6 cellular contexts compared by ENCODE assay signal in the genomic region with DNA sequence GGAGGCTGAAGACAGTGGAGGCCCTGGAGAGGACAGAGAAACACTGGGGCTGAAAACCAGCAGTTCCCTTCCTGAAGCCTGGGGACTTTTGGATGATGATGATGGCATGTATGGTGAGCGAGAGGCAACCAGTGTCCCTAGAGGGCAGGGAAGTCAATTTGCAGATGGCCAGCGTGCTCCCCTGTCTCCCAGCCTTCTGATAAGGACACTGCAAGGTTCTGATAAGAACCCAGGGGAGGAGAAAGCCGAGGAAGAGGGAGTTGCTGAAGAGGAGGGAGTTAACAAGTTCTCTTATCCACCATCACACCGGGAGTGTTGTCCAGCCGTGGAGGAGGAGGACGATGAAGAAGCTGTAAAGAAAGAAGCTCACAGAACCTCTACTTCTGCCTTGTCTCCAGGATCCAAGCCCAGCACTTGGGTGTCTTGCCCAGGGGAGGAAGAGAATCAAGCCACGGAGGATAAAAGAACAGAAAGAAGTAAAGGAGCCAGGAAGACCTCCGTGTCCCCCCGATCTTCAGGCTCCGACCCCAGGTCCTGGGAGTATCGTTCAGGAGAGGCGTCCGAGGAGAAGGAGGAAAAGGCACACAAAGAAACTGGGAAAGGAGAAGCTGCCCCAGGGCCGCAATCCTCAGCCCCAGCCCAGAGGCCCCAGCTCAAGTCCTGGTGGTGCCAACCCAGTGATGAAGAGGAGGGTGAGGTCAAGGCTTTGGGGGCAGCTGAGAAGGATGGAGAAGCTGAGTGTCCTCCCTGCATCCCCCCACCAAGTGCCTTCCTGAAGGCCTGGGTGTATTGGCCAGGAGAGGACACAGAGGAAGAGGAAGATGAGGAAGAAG. TPM values are rescaled to one million over a fixed set of nuclear protein-coding genes. Genes with fewer than 3 reads are reported as not detected.
DNase-seq lines count a peak whose midpoint lies in the region; ATAC-seq and TF ChIP-seq lines count a peak whose summit lies in the region.

No MANE protein-coding gene starts in this region.

- intact Hi-C loops in activated T-helper 2 cell treated with anti-CD3 and anti-CD28 coated beads, Interferon-gamma antibody, Interleukin-2, Interleukin-4, amounts not matched to agents 10 μg/mL and 5 μg/mL and 100 μg/mL, durations not matched to agents 14 hours and 24 hours and 36 hours (cut with micrococcal nuclease) = loop anchor here (1.0 to 5.0 kb wide), 2 partner anchors 92 to 551 kb away; a partner anchor contains a TSS
- intact Hi-C loops in right lobe of liver (cut with DNase I) = no loop called here

- peaks cover 54% of the 10 kb centered on the region for H3K36me3 Mint-ChIP-seq in activated T-helper 2 cell treated with anti-CD3 and anti-CD28 coated beads, Interferon-gamma antibody, Interleukin-2, Interleukin-4, amounts not matched to agents 10 μg/mL and 5 μg/mL and 100 μg/mL, durations not matched to agents 14 hours and 24 hours and 36 hours (ENCODE audit: low read depth)

- no peaks in the 10 kb centered on the region for H3K9me3 Mint-ChIP-seq in activated T-helper 2 cell treated with anti-CD3 and anti-CD28 coated beads, Interferon-gamma antibody, Interleukin-2, Interleukin-4, amounts not matched to agents 10 μg/mL and 5 μg/mL and 100 μg/mL, durations not matched to agents 14 hours and 24 hours and 36 hours

- H3K36me3 ChIP-seq in right lobe of liver = peaks cover 0 to 28% (median 6%) of the 10 kb centered on the region in 4 donors

- H3K4me1 ChIP-seq in right lobe of liver = peaks cover 0 to 25% (median 9%) of the 10 kb centered on the region in 4 donors

- H3K4me3 Mint-ChIP-seq in activated T-helper 2 cell treated with anti-CD3 and anti-CD28 coated beads, Interferon-gamma antibody, Interleukin-2, Interleukin-4, amounts not matched to agents 10 μg/mL and 5 μg/mL and 100 μg/mL, durations not matched to agents 14 hours and 24 hours and 36 hours (ENCODE audit: low read depth) = peak overlapping the region; percentile 94

- no peaks in the 10 kb centered on the region for H3K27me3 Mint-ChIP-seq in activated T-helper 2 cell treated with anti-CD3 and anti-CD28 coated beads, Interferon-gamma antibody, Interleukin-2, Interleukin-4, amounts not matched to agents 10 μg/mL and 5 μg/mL and 100 μg/mL, durations not matched to agents 14 hours and 24 hours and 36 hours (ENCODE audit: low read depth)

- peak overlapping the region; percentile 75 for H3K4me3 ChIP-seq in GM12864 (ENCODE audit: low read depth, low read length)
- H3K4me3 ChIP-seq in right lobe of liver = peak overlapping the region; percentile 73 to 95 (median 92)

- H3K4me1 Mint-ChIP-seq in activated T-helper 2 cell treated with anti-CD3 and anti-CD28 coated beads, Interferon-gamma antibody, Interleukin-2, Interleukin-4, amounts not matched to agents 10 μg/mL and 5 μg/mL and 100 μg/mL, durations not matched to agents 14 hours and 24 hours and 36 hours (ENCODE audit: low read depth) = peaks cover 43% of the 10 kb centered on the region

- ATAC-seq in right lobe of liver = peak in 1 of 4 donors; percentile 0
- ATAC-seq in HG02938 (IDR thresholded peaks at IDR 0.05; ENCODE audit: unreplicated experiment) = no peak
- no peak for ATAC-seq in GM21528 (IDR thresholded peaks at IDR 0.05; ENCODE audit: low FRiP score, unreplicated experiment)

- DNase-seq in GM12864 (ENCODE audit: low read depth) (no peak), right lobe of liver (no peak), SIG-M5 treated with dmso at 0.1 percent for 504 hours (lab: John Stamatoyannopoulos, UW; ENCODE audit: unreplicated experiment) (no peak)
- peak; percentile 25 for DNase-seq in activated T-helper 2 cell treated with anti-CD3 and anti-CD28 coated beads, Interferon-gamma antibody, Interleukin-2, Interleukin-4, amounts not matched to agents 10 μg/mL and 5 μg/mL and 100 μg/mL, durations not matched to agents 14 hours and 24 hours and 36 hours (ENCODE audit: low spot score)

- no peak for TF ChIP-seq CTCF in GM12864 (IDR thresholded peaks at IDR 0.05; ENCODE audit: low read depth, low read length, missing control alignments)
- no peak for TF ChIP-seq CTCF in right lobe of liver (IDR thresholded peaks at IDR 0.05)

- peak overlapping the region; percentile 99 for H3K27ac Mint-ChIP-seq in activated T-helper 2 cell treated with anti-CD3 and anti-CD28 coated beads, Interferon-gamma antibody, Interleukin-2, Interleukin-4, amounts not matched to agents 10 μg/mL and 5 μg/mL and 100 μg/mL, durations not matched to agents 14 hours and 24 hours and 36 hours

- peak overlapping the region; percentile 99 to 100 (median 100) for H3K27ac ChIP-seq in right lobe of liver

- WGBS in right lobe of liver (ENCODE audit: insufficient coverage, low coverage, low lambda C conversion rate, missing lambda C conversion rate) = 57% methylated on average over 11 of the region's 14 CpGs

- TF ChIP-seq POLR2A in right lobe of liver (IDR thresholded peaks at IDR 0.05) = no peak

- no peaks in the 10 kb centered on the region for H3K9me3 ChIP-seq in right lobe of liver

- H3K27me3 ChIP-seq in right lobe of liver = no peaks in the 10 kb centered on the region

RNA-seq across cellular contexts. Expression of a gene that starts 1.5 kb away (rescaled TPM):
- 30.8 and 31.8 TPM in 2 replicates for total RNA-seq in activated T-helper 2 cell treated with anti-CD3 and anti-CD28 coated beads, Interferon-gamma antibody, Interleukin-2, Interleukin-4, amounts not matched to agents 10 μg/mL and 5 μg/mL and 100 μg/mL, durations not matched to agents 14 hours and 24 hours and 36 hours
- total RNA-seq in right lobe of liver = 10 to 100 TPM in 4 of 6 experiments, 1 to 10 TPM in 2; 4.5 to 25.6 (median 12.2) TPM

RNA-seq across cellular contexts. Expression of a gene that starts 5.3 kb away (rescaled TPM):
- 1.6 and 2.2 TPM in 2 replicates for total RNA-seq in activated T-helper 2 cell treated with anti-CD3 and anti-CD28 coated beads, Interferon-gamma antibody, Interleukin-2, Interleukin-4, amounts not matched to agents 10 μg/mL and 5 μg/mL and 100 μg/mL, durations not matched to agents 14 hours and 24 hours and 36 hours
- total RNA-seq in right lobe of liver = 10 to 100 TPM in 4 of 6 experiments, 1 to 10 TPM in 2; 5.7 to 25.6 (median 12.0) TPM

RNA-seq across cellular contexts. Expression of a gene that starts 24.9 kb away (rescaled TPM):
- total RNA-seq in activated T-helper 2 cell treated with anti-CD3 and anti-CD28 coated beads, Interferon-gamma antibody, Interleukin-2, Interleukin-4, amounts not matched to agents 10 μg/mL and 5 μg/mL and 100 μg/mL, durations not matched to agents 14 hours and 24 hours and 36 hours = not detected in 2 replicates
- not detected for total RNA-seq in right lobe of liver

RNA-seq across cellular contexts. Expression of a gene that starts 26.4 kb away (rescaled TPM):
- 142 and 147 TPM in 2 replicates for total RNA-seq in activated T-helper 2 cell treated with anti-CD3 and anti-CD28 coated beads, Interferon-gamma antibody, Interleukin-2, Interleukin-4, amounts not matched to agents 10 μg/mL and 5 μg/mL and 100 μg/mL, durations not matched to agents 14 hours and 24 hours and 36 hours
- total RNA-seq in right lobe of liver = 100 to 1,000 TPM; 306 to 376 (median 349) TPM

RNA-seq across cellular contexts. Expression of a gene that starts 37.4 kb away (rescaled TPM):
- total RNA-seq in activated T-helper 2 cell treated with anti-CD3 and anti-CD28 coated beads, Interferon-gamma antibody, Interleukin-2, Interleukin-4, amounts not matched to agents 10 μg/mL and 5 μg/mL and 100 μg/mL, durations not matched to agents 14 hours and 24 hours and 36 hours = 0.57 and 0.89 TPM in 2 replicates
- total RNA-seq in right lobe of liver = 10 to 100 TPM in 4 of 6 experiments, 1 to 10 TPM in 2; 3.5 to 78.0 (median 15.7) TPM
